Comparison of ENCODE assay signal across 24 cellular contexts in the genomic region with DNA sequence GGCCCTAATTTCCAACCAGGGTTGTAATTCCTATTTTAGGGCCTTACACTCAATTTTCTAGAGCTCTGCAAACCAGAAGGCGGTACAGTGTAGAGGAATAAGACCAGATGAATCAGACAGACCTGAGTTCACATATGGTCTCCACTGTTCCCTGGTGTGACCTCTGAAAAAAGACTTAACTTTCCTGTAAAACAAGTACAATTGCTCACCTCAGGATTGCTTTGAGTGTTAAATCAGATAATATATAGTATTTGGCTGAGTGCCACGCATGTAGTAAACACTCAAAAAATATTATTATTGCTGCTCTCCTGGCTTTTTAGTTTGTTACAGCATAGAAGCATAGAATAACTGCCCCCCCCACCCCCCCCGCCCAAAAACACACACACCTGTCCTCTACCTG. TPM values are rescaled to one million over a fixed set of nuclear protein-coding genes. Genes with fewer than 3 reads are reported as not detected.
A peak's percentile ranks its signal among the peaks of the same experiment; 100 is the strongest.
DNase-seq lines count a peak whose midpoint lies in the region; ATAC-seq, FAIRE-seq and TF ChIP-seq lines count a peak whose summit lies in the region.
"Had no signal": no experiment of that assay in that cellular context is flagged by ENCODE, and none has a peak within 500 bp of the region (broad histone marks: within the 10 kb centered on the region; RNA-seq: fewer than 3 reads in every experiment).

No MANE protein-coding gene starts in this region.

- no peaks in the 10 kb centered on the region for H3K36me3 ChIP-seq in PC-3 (ENCODE audit: low read depth, low read length)
- no peaks in the 10 kb centered on the region for H3K36me3 ChIP-seq in bronchial epithelial cell (ENCODE audit: control insufficient read depth, insufficient read depth, low read length)
- H3K36me3 ChIP-seq in CD4-positive, alpha-beta memory T cell (ENCODE audit: insufficient read depth, low read length): no peaks in the 10 kb centered on the region
- H3K36me3 ChIP-seq: BLaER1, HAP-1 had no signal

- H3K4me3 ChIP-seq in PC-3 (ENCODE audit: low read length) (no peak overlapping the region), bronchial epithelial cell (ENCODE audit: low read depth, low read length) (no peak overlapping the region)
- no peak overlapping the region for H3K4me3 ChIP-seq in CD4-positive, alpha-beta memory T cell (ENCODE audit: low read length in 2 of 2)
- H3K4me3 ChIP-seq: BLaER1, GM12878, HAP-1 had no signal

- H3K4me1 ChIP-seq in PC-3 (ENCODE audit: insufficient read depth, low read length): no peaks in the 10 kb centered on the region
- no peaks in the 10 kb centered on the region for H3K4me1 ChIP-seq in CD4-positive, alpha-beta memory T cell (ENCODE audit: insufficient read depth, low read length)
- H3K4me1 ChIP-seq: HAP-1 had no signal

- H3K27me3 ChIP-seq in PC-3 (ENCODE audit: low read length) (no peaks in the 10 kb centered on the region), bronchial epithelial cell (ENCODE audit: control insufficient read depth, insufficient read depth, low read length) (no peaks in the 10 kb centered on the region)
- H3K27me3 ChIP-seq in CD4-positive, alpha-beta memory T cell (ENCODE audit: insufficient read depth, low read length): no peaks in the 10 kb centered on the region
- H3K27me3 ChIP-seq: BLaER1 had no signal

- TF ChIP-seq CTCF in PC-3 (conservative IDR thresholded peaks at IDR 0.05; ENCODE audit: low read depth, low read length): no peak
- TF ChIP-seq CTCF in bronchial epithelial cell (IDR thresholded peaks at IDR 0.05; ENCODE audit: insufficient read depth, low read length, severe bottlenecking): no peak

- H3K27me3 Mint-ChIP-seq in CD4-positive, alpha-beta memory T cell: peaks cover 0 to 2% of the 10 kb centered on the region in 2 donors
- H3K27me3 Mint-ChIP-seq: CD4-positive, CD25-positive, alpha-beta regulatory T cell; CD8-positive, alpha-beta memory T cell had no signal

- no peaks in the 10 kb centered on the region for H3F3A ChIP-seq in PC-3 (ENCODE audit: low read length, unreplicated experiment)

- peaks cover 0 to 13% of the 10 kb centered on the region in 2 donors for H3K36me3 Mint-ChIP-seq in CD4-positive, alpha-beta memory T cell
- H3K36me3 Mint-ChIP-seq: CD4-positive, CD25-positive, alpha-beta regulatory T cell had no signal

- ATAC-seq in PC-3 (no peak), esophagus mucosa (peak; percentile 94), GM21528 (IDR thresholded peaks at IDR 0.05; ENCODE audit: low FRiP score, unreplicated experiment) (no peak), GM18498 (IDR thresholded peaks at IDR 0.05; ENCODE audit: unreplicated experiment) (no peak)
- ATAC-seq: GM12878 had no signal

- no peak overlapping the region for H3K27ac ChIP-seq in PC-3 (ENCODE audit: low read length)
- H3K27ac ChIP-seq in CD4-positive, alpha-beta memory T cell (ENCODE audit: low read depth, low read length): no peak overlapping the region
- H3K27ac ChIP-seq: BLaER1, C4-2B had no signal

- H3K4me3 Mint-ChIP-seq in CD4-positive, alpha-beta memory T cell: no peak overlapping the region
- H3K4me3 Mint-ChIP-seq: B cell; CD4-positive, CD25-positive, alpha-beta regulatory T cell; CD8-positive, alpha-beta memory T cell; HFFc6 had no signal

- H3K9me3 Mint-ChIP-seq in CD4-positive, alpha-beta memory T cell: peaks cover 0 to 9% (median 7%) of the 10 kb centered on the region in 8 donors
- H3K9me3 Mint-ChIP-seq: HFFc6 had no signal

- no peaks in the 10 kb centered on the region for H3K79me2 ChIP-seq in PC-3 (ENCODE audit: low read length)

- CTCF ChIA-PET in PC-3 (lab: Charles Lee): no interaction called here
- CTCF ChIA-PET in CD4-positive, alpha-beta memory T cell (lab: Charles Lee; ENCODE audit: partially characterized antibody): interaction anchor here (1.0 to 1.4 kb wide), 2 partner anchors 23 to 88 kb away, joined by 3 to 4 read pairs; no protein-coding TSS in a partner anchor

- H3K9ac ChIP-seq in PC-3 (ENCODE audit: low read length): no peak overlapping the region
- H3K9ac ChIP-seq: BLaER1 had no signal

- no peak for FAIRE-seq in bronchial epithelial cell (lab: Jason Lieb, UNC)
- FAIRE-seq: D721Med, GM12878, GM18507, H54 had no signal

- intact Hi-C loops in PC-3 (cut with micrococcal nuclease): no loop called here
- intact Hi-C loops in CD4-positive, alpha-beta memory T cell (cut with micrococcal nuclease): no loop called here

- no TSS peak for BruUV-seq in PC-3 (replicated peaks; lab: Mats Ljungman, UMichigan)

- POLR2A ChIA-PET in PC-3 (lab: Charles Lee; ENCODE audit: unreplicated experiment): no interaction called here
- POLR2A ChIA-PET in CD4-positive, alpha-beta memory T cell (lab: Charles Lee; ENCODE audit: partially characterized antibody): interaction anchor here (1.3 kb wide), 1 partner anchor 255 kb away, joined by 4 read pairs; no protein-coding TSS in a partner anchor

- H3K4me2 ChIP-seq in PC-3 (ENCODE audit: low read length): no peak overlapping the region
- H3K4me2 ChIP-seq: BLaER1 had no signal

- H3K4me1 Mint-ChIP-seq in CD4-positive, alpha-beta memory T cell: peaks cover 0 to 8% (median 2%) of the 10 kb centered on the region in 4 donors

- H3K9me2 ChIP-seq in PC-3 (replicated peaks; ENCODE audit: low read length): no peaks in the 10 kb centered on the region

- peak; percentile 36 for DNase-seq in PC-3
- DNase-seq in bronchial epithelial cell (ENCODE audit: low read depth): peak; percentile 20
- peak; percentile 12 for DNase-seq in renal cortical epithelial cell (ENCODE audit: low read depth)
- no peak for DNase-seq in AG20443 (ENCODE audit: low spot score)
- no peak for DNase-seq in CD4-positive, alpha-beta memory T cell
- DNase-seq: CD4-positive, CD25-positive, alpha-beta regulatory T cell; CD8-positive, alpha-beta memory T cell; DMS 273 treated with DMSO at 0.1 percent for 48 hours; DMS79; EL; GDM1; GOT3; HFFc6 had no signal

- H3K9me3 ChIP-seq in PC-3 (ENCODE audit: low read length): no peaks in the 10 kb centered on the region
- no peaks in the 10 kb centered on the region for H3K9me3 ChIP-seq in CD4-positive, alpha-beta memory T cell (ENCODE audit: control insufficient read depth in 1 of 2, low read length in 2 of 2)
- H3K9me3 ChIP-seq: HAP-1 had no signal

- H4K20me1 ChIP-seq in PC-3 (ENCODE audit: low read length): no peaks in the 10 kb centered on the region
- H4K20me1 ChIP-seq: BLaER1 had no signal

- no peak overlapping the region for H3K27ac Mint-ChIP-seq in CD4-positive, alpha-beta memory T cell
- H3K27ac Mint-ChIP-seq: B cell; CD4-positive, CD25-positive, alpha-beta regulatory T cell; CD8-positive, alpha-beta memory T cell; HFFc6 had no signal

- H2AFZ ChIP-seq in PC-3 (ENCODE audit: low read length): no peak overlapping the region

RNA-seq across cellular contexts. Expression of a gene that starts 51.0 kb away (rescaled TPM):
- total RNA-seq in PC-3 (2014; rRNA removed) (149 and 153 TPM in 2 replicates), bronchial epithelial cell (205 and 343 TPM in 2 replicates), esophagus mucosa (67.0 TPM), renal cortical epithelial cell (176 and 183 TPM in 2 replicates)
- 100 to 1,000 TPM; 145 to 154 TPM for total RNA-seq in CD4-positive, alpha-beta memory T cell
- 100 to 1,000 TPM; 165 to 183 TPM for polyA plus RNA-seq in CD4-positive, alpha-beta memory T cell

Comparison
In these comparisons a context has a peak if more than half of its experiments do, and no peak if none do; other contexts are left out.
1. DNase-seq: peak in PC-3 (single experiment), bronchial epithelial cell (single experiment) and renal cortical epithelial cell (single experiment); none in AG20443 (single experiment) and CD4-positive, alpha-beta memory T cell (0 of 5).